Comparison of ENCODE assay signal across 16 cellular contexts in the genomic region with DNA sequence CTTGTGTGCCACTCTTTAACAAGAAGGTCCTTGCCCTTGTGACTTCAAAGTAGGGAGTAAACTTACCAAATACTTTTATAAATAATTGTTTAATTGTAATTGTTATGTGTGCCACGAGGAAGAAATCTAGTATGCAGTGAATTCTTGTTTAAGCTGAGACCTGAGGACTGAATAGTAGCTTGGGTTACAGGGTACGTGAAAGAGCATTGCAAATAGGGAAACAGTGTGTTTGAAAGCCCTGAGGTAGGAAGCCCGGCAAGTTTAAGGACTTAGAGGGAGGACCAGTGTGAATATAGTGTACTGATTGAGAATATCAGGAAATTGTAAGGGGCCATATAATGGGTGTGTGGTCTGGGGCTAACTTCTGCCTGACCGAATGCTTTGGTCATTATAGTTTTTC. TPM values are rescaled to one million over a fixed set of nuclear protein-coding genes. Genes with fewer than 3 reads are reported as not detected.
DNase-seq lines count a peak whose midpoint lies in the region; ATAC-seq, FAIRE-seq and TF ChIP-seq lines count a peak whose summit lies in the region.
"Had no signal": no experiment of that assay in that cellular context is flagged by ENCODE, and none has a peak within 500 bp of the region (broad histone marks: within the 10 kb centered on the region; RNA-seq: fewer than 3 reads in every experiment).

No MANE protein-coding gene starts in this region.

- 43% methylated on average over 4 of the region's 4 CpGs for WGBS in A549 (ENCODE audit: missing lambda C conversion rate)
- 18 to 20% methylated on average over 4 of the region's 4 CpGs for WGBS in pancreas, 2 donors

- H3K9me3 ChIP-seq in A549 (no peaks in the 10 kb centered on the region), Peyer's patch (no peaks in the 10 kb centered on the region), pancreas (no peaks in the 10 kb centered on the region)
- H3K9me3 ChIP-seq: gastrocnemius medialis, psoas muscle had no signal

- H3K4me1 ChIP-seq in A549 (peaks cover 41% of the 10 kb centered on the region), Peyer's patch (peaks cover 0 to 32% (median 1%) of the 10 kb centered on the region in 4 donors), pancreas (peaks cover 27 to 62% (median 51%) of the 10 kb centered on the region in 3 donors)
- H3K4me1 ChIP-seq: psoas muscle had no signal

- H3K36me3 ChIP-seq in Peyer's patch (no peaks in the 10 kb centered on the region), pancreas (no peaks in the 10 kb centered on the region)
- H3K36me3 ChIP-seq: gastrocnemius medialis had no signal

- TF ChIP-seq EP300 in A549 (IDR thresholded peaks at IDR 0.05), result no peak

- DNase-seq in A549 (ENCODE audit: low read depth in 1 of 2, low spot score in 1 of 2) (no peak), Peyer's patch (no peak), pancreas (no peak), NCI-H345 (lab: John Stamatoyannopoulos, UW) (no peak), HuH-7 (ENCODE audit: low spot score) (no peak)
- DNase-seq in effector CD8-positive, alpha-beta T cell (lab: John Stamatoyannopoulos, UW), result no peak
- DNase-seq: activated naive CD4-positive, alpha-beta T cell; gastrocnemius medialis; KG1; NCI-H1436; psoas muscle had no signal

- H3K4me2 ChIP-seq in A549, result peak overlapping the region; percentile 70

- no peak for TF ChIP-seq POLR2A in A549 (IDR thresholded peaks at IDR 0.05; ENCODE audit: low read length)
- no peak for TF ChIP-seq POLR2A in Peyer's patch (IDR thresholded peaks at IDR 0.05)

- H3K4me3 ChIP-seq in A549, result no peak overlapping the region
- peak overlapping the region in 2 of 4 donors; percentile 12 to 32 for H3K4me3 ChIP-seq in Peyer's patch
- peak overlapping the region in 2 of 4 donors; percentile 8 to 10 for H3K4me3 ChIP-seq in pancreas
- H3K4me3 ChIP-seq: gastrocnemius medialis, psoas muscle had no signal

- no peak for TF ChIP-seq RAD21 in A549 (conservative IDR thresholded peaks at IDR 0.05 in 1 of 2, IDR thresholded peaks at IDR 0.05 in 1 of 2)

- TF ChIP-seq CTCF in A549 (IDR thresholded peaks at IDR 0.05) (no peak), Peyer's patch (IDR thresholded peaks at IDR 0.05) (peak in 1 of 6 experiments; percentile 0), pancreas (IDR thresholded peaks at IDR 0.05) (no peak)

- peak overlapping the region; percentile 47 to 77; a peak in 5 of 6 replicates for H3K27ac ChIP-seq in A549
- H3K27ac ChIP-seq in Peyer's patch, result peak overlapping the region in 3 of 4 donors; percentile 2 to 76 (median 70)
- peak overlapping the region; percentile 17 to 84 (median 52) for H3K27ac ChIP-seq in pancreas
- H3K27ac ChIP-seq: psoas muscle had no signal

- peak; percentile 54 to 59; a peak in 4 of 6 replicates for ATAC-seq in A549
- peak; percentile 20 for ATAC-seq in esophagus mucosa
- peak; percentile 24 to 42 (median 33) for ATAC-seq in pancreas
- no peak for ATAC-seq in HG03175 (IDR thresholded peaks at IDR 0.05; ENCODE audit: unreplicated experiment)

- FAIRE-seq in A549 (lab: Jason Lieb, UNC) (no peak), pancreas (lab: Jason Lieb, UNC) (no peak)
- FAIRE-seq: bronchial epithelial cell, GM18507, urothelium cell line had no signal

- CTCF ChIA-PET in A549 (lab: Yijun Ruan, JAX), result interaction anchor here (0.6 to 0.9 kb wide), 2 partner anchors 10 to 38 kb away, joined by 3 read pairs; no protein-coding TSS in a partner anchor

- H3K27me3 ChIP-seq in Peyer's patch (no peaks in the 10 kb centered on the region), pancreas (no peaks in the 10 kb centered on the region)
- H3K27me3 ChIP-seq: gastrocnemius medialis had no signal

- intact Hi-C loops in pancreas (cut with DNase I), result no loop called here

- POLR2A ChIA-PET in A549 (lab: Yijun Ruan, JAX), result interaction anchor here (1.2 kb wide), 1 partner anchor 27 kb away, joined by 3 read pairs; the partner anchor contains the start of gene PHLPP1

TF ChIP-seq in A549, 52 proteins besides CTCF, POLR2A, EP300 and RAD21:
- TF ChIP-seq, protein P1, sequence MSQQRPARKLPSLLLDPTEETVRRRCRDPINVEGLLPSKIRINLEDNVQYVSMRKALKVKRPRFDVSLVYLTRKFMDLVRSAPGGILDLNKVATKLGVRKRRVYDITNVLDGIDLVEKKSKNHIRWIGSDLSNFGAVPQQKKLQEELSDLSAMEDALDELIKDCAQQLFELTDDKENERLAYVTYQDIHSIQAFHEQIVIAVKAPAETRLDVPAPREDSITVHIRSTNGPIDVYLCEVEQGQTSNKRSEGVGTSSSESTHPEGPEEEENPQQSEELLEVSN (IDR thresholded peaks at IDR 0.05; ENCODE audit: borderline replicate concordance, low read depth), result no peak
- TF ChIP-seq, protein P2, sequence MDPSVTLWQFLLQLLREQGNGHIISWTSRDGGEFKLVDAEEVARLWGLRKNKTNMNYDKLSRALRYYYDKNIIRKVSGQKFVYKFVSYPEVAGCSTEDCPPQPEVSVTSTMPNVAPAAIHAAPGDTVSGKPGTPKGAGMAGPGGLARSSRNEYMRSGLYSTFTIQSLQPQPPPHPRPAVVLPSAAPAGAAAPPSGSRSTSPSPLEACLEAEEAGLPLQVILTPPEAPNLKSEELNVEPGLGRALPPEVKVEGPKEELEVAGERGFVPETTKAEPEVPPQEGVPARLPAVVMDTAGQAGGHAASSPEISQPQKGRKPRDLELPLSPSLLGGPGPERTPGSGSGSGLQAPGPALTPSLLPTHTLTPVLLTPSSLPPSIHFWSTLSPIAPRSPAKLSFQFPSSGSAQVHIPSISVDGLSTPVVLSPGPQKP (IDR thresholded peaks at IDR 0.05; ENCODE audit: low read depth, low read length), result no peak
- TF ChIP-seq NFE2L2 (conservative IDR thresholded peaks at IDR 0.05; ENCODE audit: low read length) (no peak), KDM5A (IDR thresholded peaks at IDR 0.05) (no peak), MYC (IDR thresholded peaks at IDR 0.05; ENCODE audit: borderline replicate concordance, low read length) (no peak), PHF8 (IDR thresholded peaks at IDR 0.05; ENCODE audit: borderline replicate concordance, low read depth) (no peak), HMGXB4 (CRISPR knock-in tag; IDR thresholded peaks at IDR 0.05; ENCODE audit: borderline replicate concordance) (no peak), GATA3 (IDR thresholded peaks at IDR 0.05; ENCODE audit: borderline replicate concordance) (no peak), KDM1A (IDR thresholded peaks at IDR 0.05; ENCODE audit: low read depth) (no peak), HOXB13 (CRISPR knock-in tag; IDR thresholded peaks at IDR 0.05; ENCODE audit: low read depth) (no peak), ATOH8 (CRISPR knock-in tag; IDR thresholded peaks at IDR 0.05; ENCODE audit: low read depth) (no peak), JUN (IDR thresholded peaks at IDR 0.05) (no peak), EHF (CRISPR knock-in tag; IDR thresholded peaks at IDR 0.05) (no peak), POLR2AphosphoS2 (conservative IDR thresholded peaks at IDR 0.05; ENCODE audit: low read length) (no peak), ESRRA (IDR thresholded peaks at IDR 0.05; ENCODE audit: borderline replicate concordance, low read length) (no peak)

RNA-seq across cellular contexts. Expression of gene PHLPP1, which starts 26.2 kb away (rescaled TPM):
- polyA plus RNA-seq in A549 (2011; rRNA removed) (12.1 and 12.8 TPM in 2 replicates), A549 (2017; fragmentation: RNase III; extraction: RNeasy Plus Mini Kit Qiagen cat#74134 plus additional on column Dnase treatment) (5.9 to 6.5 TPM (median 6.0 TPM) in 3 replicates), pancreas (1 to 10 TPM; 2.9 to 4.0 TPM)
- 5.4 and 7.2 TPM in 2 replicates for polyA plus RNA-seq in A549 (2012; cell fraction: cytosol; rRNA removed)
- polyA plus RNA-seq in A549 (2012; cell fraction: nucleus; rRNA removed), result 9.7 and 11.2 TPM in 2 replicates
- polyA minus RNA-seq in A549 (2011; rRNA and poly(A)+ RNA removed), result 19.7 and 30.0 TPM in 2 replicates
- total RNA-seq in Peyer's patch (10 to 100 TPM; 15.7 to 21.8 (median 20.5) TPM), esophagus mucosa (17.7 TPM), pancreas (10 to 100 TPM in 3 of 6 donors, 1 to 10 TPM in 3; 7.5 to 14.7 (median 9.9) TPM)
